Comparison of ENCODE assay signal across 21 cellular contexts in genomic region chr1:158103860-158104522, GRCh38.
"Had no signal": no experiment of that assay in that cellular context is flagged by ENCODE, and none has a peak within 500 bp of the region (broad histone marks: within the 10 kb centered on the region; RNA-seq: fewer than 3 reads in every experiment).

No MANE protein-coding gene starts in this region.

- H3K36me3 ChIP-seq: esophagus squamous epithelium, left lung, neutrophil, pancreas, right lobe of liver, tibial nerve, vagina, WERI-Rb-1 had no signal

- H3K27me3 Mint-ChIP-seq: activated naive CD8-positive, alpha-beta T cell had no signal

- H3K36me3 Mint-ChIP-seq: activated CD8-positive, alpha-beta memory T cell treated with anti-CD3 and anti-CD28 coated beads, Interleukin-2, amount 10 ng/mL, durations not matched to agents 7 days and 5 days; activated naive CD8-positive, alpha-beta T cell had no signal

- H3K9me3 Mint-ChIP-seq: stimulated activated naive CD8-positive, alpha-beta T cell treated with anti-CD3 and anti-CD28 coated beads, Interleukin-15, Interleukin-2, amounts not matched to agents 100 ng/mL and 50 ng/mL, for 24 hours had no signal

- H3K27ac ChIP-seq: esophagus squamous epithelium, left lung, neutrophil, pancreas, right lobe of liver, tibial nerve, vagina, WERI-Rb-1 had no signal

- H3K4me1 ChIP-seq: left lung, pancreas, right lobe of liver had no signal

- H3K27ac Mint-ChIP-seq: activated CD8-positive, alpha-beta memory T cell treated with anti-CD3 and anti-CD28 coated beads, Interleukin-2, amount 10 ng/mL, durations not matched to agents 7 days and 5 days; activated naive CD8-positive, alpha-beta T cell; naive B cell; stimulated activated naive CD8-positive, alpha-beta T cell treated with anti-CD3 and anti-CD28 coated beads, Interleukin-15, Interleukin-2, amounts not matched to agents 100 ng/mL and 50 ng/mL, for 24 hours; T-helper 17 cell had no signal

- DNase-seq: activated CD4-positive, alpha-beta T cell treated with anti-CD3 and anti-CD28 coated beads, Interleukin-2, amount 50 U/mL, for 48 hours; activated CD8-positive, alpha-beta memory T cell treated with anti-CD3 and anti-CD28 coated beads, Interleukin-2, amount 10 ng/mL, durations not matched to agents 7 days and 5 days; amniotic stem cell; dermis blood vessel endothelial cell; effector memory CD4-positive, alpha-beta T cell; esophagus squamous epithelium; left lung; mucosa of descending colon; naive B cell; pancreas; right lobe of liver; small intestine; stimulated activated CD4-positive, alpha-beta T cell treated with anti-CD3 and anti-CD28 coated beads, Interleukin-15, amount 100 ng/mL, for 24 hours; stimulated activated CD4-positive, alpha-beta T cell treated with anti-CD3 and anti-CD28 coated beads, Interleukin-2, amount 100 ng/mL, for 48 hours; T-helper 17 cell; WERI-Rb-1 had no signal

- H3K27me3 ChIP-seq: pancreas, right lobe of liver, vagina had no signal

- H3K4me3 Mint-ChIP-seq: activated CD8-positive, alpha-beta memory T cell treated with anti-CD3 and anti-CD28 coated beads, Interleukin-2, amount 10 ng/mL, durations not matched to agents 7 days and 5 days; activated naive CD8-positive, alpha-beta T cell; naive B cell; stimulated activated naive CD8-positive, alpha-beta T cell treated with anti-CD3 and anti-CD28 coated beads, Interleukin-15, Interleukin-2, amounts not matched to agents 100 ng/mL and 50 ng/mL, for 24 hours; T-helper 17 cell had no signal

- ATAC-seq: activated CD8-positive, alpha-beta memory T cell treated with anti-CD3 and anti-CD28 coated beads, Interleukin-2, amount 10 ng/mL, durations not matched to agents 7 days and 5 days; left lung; mucosa of descending colon; pancreas; right lobe of liver; T-helper 17 cell had no signal

- H3K4me3 ChIP-seq: esophagus squamous epithelium, left lung, mucosa of descending colon, pancreas, right lobe of liver, tibial nerve, vagina had no signal

- H3K9me3 ChIP-seq: left lung, mucosa of descending colon, neutrophil, pancreas, right lobe of liver, tibial nerve, vagina had no signal
